In the genomic region with DNA sequence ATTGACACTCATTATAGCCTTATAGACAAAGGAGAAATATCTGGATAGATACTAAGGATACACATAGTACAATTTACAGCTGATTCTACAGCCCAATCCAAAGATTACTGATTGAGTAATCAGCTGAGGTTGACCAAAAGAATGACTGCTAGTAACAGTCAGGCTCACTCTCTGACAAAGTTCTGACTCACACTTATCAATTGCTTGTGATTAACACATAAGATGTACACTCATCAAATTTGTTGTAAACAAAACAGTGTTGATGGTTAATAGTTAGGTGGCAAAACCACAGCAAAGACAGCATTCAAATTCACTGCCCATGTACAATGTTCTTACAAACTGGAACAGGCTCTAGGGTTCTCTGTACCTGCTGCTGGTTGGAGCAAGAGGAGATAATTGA, we compare ENCODE assay signal across 23 cellular contexts.
DNase-seq lines count a peak whose midpoint lies in the region; ATAC-seq, FAIRE-seq and TF ChIP-seq lines count a peak whose summit lies in the region.
"Had no signal": no experiment of that assay in that cellular context is flagged by ENCODE, and none has a peak within 500 bp of the region (broad histone marks: within the 10 kb centered on the region; RNA-seq: fewer than 3 reads in every experiment).

No MANE protein-coding gene starts in this region.

- H3K27ac ChIP-seq in keratinocyte (ENCODE audit: control insufficient read depth, insufficient read depth, low read length) (no peak overlapping the region), endodermal cell (ENCODE audit: low read depth, low read length) (no peak overlapping the region)
- H3K27ac ChIP-seq: parathyroid adenoma, PC-9 had no signal

- H3K4me1 ChIP-seq in keratinocyte (ENCODE audit: control insufficient read depth, extremely low read depth, insufficient read depth, low read length) = peaks cover 7% of the 10 kb centered on the region
- H3K4me1 ChIP-seq in endodermal cell (ENCODE audit: control insufficient read depth, insufficient read depth, low read length) = no peaks in the 10 kb centered on the region
- H3K4me1 ChIP-seq: parathyroid adenoma had no signal

- H2AFZ ChIP-seq in keratinocyte (ENCODE audit: control insufficient read depth, low read length) = no peak overlapping the region
- H2AFZ ChIP-seq: parathyroid adenoma, PC-9 had no signal

- H4K20me1 ChIP-seq in keratinocyte (ENCODE audit: control insufficient read depth, extremely low read depth, insufficient read depth, low read length) = no peaks in the 10 kb centered on the region

- H3K9ac ChIP-seq in keratinocyte (ENCODE audit: control insufficient read depth, extremely low read depth, insufficient read depth, low read length) (no peak overlapping the region), endodermal cell (ENCODE audit: extremely low read depth, low read length, poor library complexity, severe bottlenecking) (no peak overlapping the region)
- H3K9ac ChIP-seq: parathyroid adenoma had no signal

- DNase-seq in ELR (ENCODE audit: low read depth) = peak; percentile 83
- DNase-seq in NCI-H226 = peak; percentile 60
- peak; percentile 70 for DNase-seq in choroid plexus epithelial cell (ENCODE audit: low read depth)
- DNase-seq in keratinocyte (ENCODE audit: low read depth, low spot score) = peak; percentile 56
- no peak for DNase-seq in endodermal cell
- no peak for DNase-seq in MG63
- no peak for DNase-seq in NCI-H2171 (lab: John Stamatoyannopoulos, UW)
- DNase-seq: activated CD4-positive, alpha-beta memory T cell treated with anti-CD3 and anti-CD28 coated beads for 36 hours; activated T-cell treated with anti-CD3 and anti-CD28 coated beads, Interleukin-2, amount 50 U/mL, for 4 hours; central memory CD4-positive, alpha-beta T cell; effector CD8-positive, alpha-beta T cell; HFFc6; MM.1S; naive thymus-derived CD4-positive, alpha-beta T cell; NCI-H2029; NCI-H526; small intestine had no signal

- no peak overlapping the region for H3K4me3 ChIP-seq in choroid plexus epithelial cell (ENCODE audit: low read depth, low read length)
- no peak overlapping the region for H3K4me3 ChIP-seq in keratinocyte (ENCODE audit: control insufficient read depth in 2 of 3, extremely low read depth in 1 of 3, insufficient read depth in 2 of 3, low read depth in 1 of 3, low read length in 3 of 3)
- no peak overlapping the region for H3K4me3 ChIP-seq in endodermal cell (ENCODE audit: low read length)
- no peak overlapping the region for H3K4me3 ChIP-seq in MG63
- H3K4me3 ChIP-seq: PC-9 had no signal

- dilution Hi-C loops in keratinocyte (cut with MboI; ENCODE audit: extremely low pct_ligation_motif_present, low sequenced_read_pairs) = no loop called here

- ATAC-seq in GM19467 (IDR thresholded peaks at IDR 0.05; ENCODE audit: unreplicated experiment) = no peak
- ATAC-seq: activated T-cell treated with anti-CD3 and anti-CD28 coated beads, Interleukin-2, amount 50 U/mL, for 4 hours; naive thymus-derived CD4-positive, alpha-beta T cell; SK-N-SH treated with all-trans-retinoic acid at 6 μM for 48 hours had no signal

- no peak overlapping the region for H3K4me3 Mint-ChIP-seq in endodermal cell
- H3K4me3 Mint-ChIP-seq: activated CD4-positive, alpha-beta memory T cell treated with anti-CD3 and anti-CD28 coated beads for 36 hours; activated naive CD4-positive, alpha-beta T cell treated with anti-CD3 and anti-CD28 coated beads, Interleukin-2, amount 50 U/mL, for 24 hours; activated T-cell treated with anti-CD3 and anti-CD28 coated beads, Interleukin-2, amount 50 U/mL, for 4 hours; HFFc6; naive thymus-derived CD4-positive, alpha-beta T cell had no signal

- no peaks in the 10 kb centered on the region for H3K36me3 Mint-ChIP-seq in endodermal cell (ENCODE audit: low read depth)
- H3K36me3 Mint-ChIP-seq: activated CD4-positive, alpha-beta memory T cell treated with anti-CD3 and anti-CD28 coated beads for 36 hours; activated naive CD4-positive, alpha-beta T cell treated with anti-CD3 and anti-CD28 coated beads, Interleukin-2, amount 50 U/mL, for 24 hours; naive thymus-derived CD4-positive, alpha-beta T cell had no signal

- no peak overlapping the region for H3K27ac Mint-ChIP-seq in endodermal cell
- H3K27ac Mint-ChIP-seq: activated CD4-positive, alpha-beta memory T cell treated with anti-CD3 and anti-CD28 coated beads for 36 hours; activated naive CD4-positive, alpha-beta T cell treated with anti-CD3 and anti-CD28 coated beads, Interleukin-2, amount 50 U/mL, for 24 hours; HFFc6; naive thymus-derived CD4-positive, alpha-beta T cell had no signal

- H3K27me3 Mint-ChIP-seq in endodermal cell (ENCODE audit: insufficient read depth) = no peaks in the 10 kb centered on the region
- H3K27me3 Mint-ChIP-seq: activated CD4-positive, alpha-beta memory T cell treated with anti-CD3 and anti-CD28 coated beads for 36 hours; activated naive CD4-positive, alpha-beta T cell treated with anti-CD3 and anti-CD28 coated beads, Interleukin-2, amount 50 U/mL, for 24 hours; naive thymus-derived CD4-positive, alpha-beta T cell had no signal

- H3K4me1 Mint-ChIP-seq in endodermal cell = peaks cover 6% of the 10 kb centered on the region
- H3K4me1 Mint-ChIP-seq: activated naive CD4-positive, alpha-beta T cell treated with anti-CD3 and anti-CD28 coated beads, Interleukin-2, amount 50 U/mL, for 24 hours; naive thymus-derived CD4-positive, alpha-beta T cell had no signal

- no peaks in the 10 kb centered on the region for H3K79me2 ChIP-seq in keratinocyte (ENCODE audit: control insufficient read depth, insufficient read depth, low read length)
- H3K79me2 ChIP-seq: parathyroid adenoma had no signal

- H3K27me3 ChIP-seq in keratinocyte (ENCODE audit: control insufficient read depth, extremely low read depth, insufficient read depth, low read length) = no peaks in the 10 kb centered on the region
- H3K27me3 ChIP-seq in endodermal cell (ENCODE audit: control insufficient read depth, insufficient read depth, low read length, poor library complexity, severe bottlenecking) = no peaks in the 10 kb centered on the region
- no peaks in the 10 kb centered on the region for H3K27me3 ChIP-seq in MG63

- H3K9me3 ChIP-seq in keratinocyte (ENCODE audit: control insufficient read depth, low read depth, low read length) = peaks cover 3% of the 10 kb centered on the region
- peaks cover 13% of the 10 kb centered on the region for H3K9me3 ChIP-seq in endodermal cell (ENCODE audit: control insufficient read depth, low read length)
- no peaks in the 10 kb centered on the region for H3K9me3 ChIP-seq in MG63

- H3K4me2 ChIP-seq in keratinocyte (ENCODE audit: control insufficient read depth, extremely low read depth, insufficient read depth, low read depth, low read length) = no peak overlapping the region
- H3K4me2 ChIP-seq: PC-9 had no signal

- no peaks in the 10 kb centered on the region for H3K9me1 ChIP-seq in keratinocyte (ENCODE audit: control insufficient read depth, extremely low read depth, insufficient read depth, low read length)

- peak; percentile 23 for FAIRE-seq in keratinocyte (lab: Jason Lieb, UNC)
- FAIRE-seq: small intestine, TTC549 had no signal

- H3K36me3 ChIP-seq in keratinocyte (ENCODE audit: control insufficient read depth in 2 of 2, extremely low read depth in 1 of 2, insufficient read depth in 2 of 2, low read length in 2 of 2) (no peaks in the 10 kb centered on the region), endodermal cell (ENCODE audit: control insufficient read depth, insufficient read depth, low read length) (no peaks in the 10 kb centered on the region), MG63 (no peaks in the 10 kb centered on the region)

- TF ChIP-seq CTCF in choroid plexus epithelial cell (conservative IDR thresholded peaks at IDR 0.05; ENCODE audit: low read depth, low read length) = no peak
- TF ChIP-seq CTCF in keratinocyte (optimal IDR thresholded peaks at IDR 0.05 in 1 of 3, IDR thresholded peaks at IDR 0.05 in 1 of 3, conservative IDR thresholded peaks at IDR 0.05 in 1 of 3; ENCODE audit: extremely low read depth in 1 of 3, insufficient read depth in 2 of 3, low read length in 3 of 3) = no peak
- no peak for TF ChIP-seq CTCF in endodermal cell (conservative IDR thresholded peaks at IDR 0.05)

- peaks cover 21% of the 10 kb centered on the region for H3K9me3 Mint-ChIP-seq in endodermal cell

Comparison
In these comparisons a context has a peak if more than half of its experiments do, and no peak if none do; other contexts are left out.
1. DNase-seq: peak in ELR (single experiment), NCI-H226 (single experiment), choroid plexus epithelial cell (single experiment) and keratinocyte (single experiment); none in endodermal cell (single experiment), MG63 (single experiment) and NCI-H2171 (single experiment).